Comparison of ENCODE assay signal across 35 cellular contexts in the genomic region with DNA sequence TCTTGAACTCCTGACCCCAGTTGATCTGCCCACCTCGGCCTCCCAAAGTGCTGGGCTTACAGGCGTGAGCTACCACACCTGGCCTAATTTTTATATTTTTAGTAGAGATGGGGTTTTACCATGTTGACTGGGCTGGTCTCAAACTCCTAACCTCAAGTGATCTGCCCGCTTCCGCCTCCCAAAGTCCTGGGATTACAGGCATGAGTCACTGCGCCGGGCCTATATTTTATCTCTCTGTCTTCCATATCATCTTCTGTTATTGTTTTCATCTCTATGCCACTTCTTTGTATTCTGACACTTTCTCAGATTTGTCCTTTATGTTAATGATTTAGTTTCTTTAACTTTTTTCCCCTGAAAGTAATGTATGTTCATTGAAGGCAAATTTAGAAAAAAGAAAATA.
"Had no signal": no experiment of that assay in that cellular context is flagged by ENCODE, and none has a peak within 500 bp of the region (broad histone marks: within the 10 kb centered on the region; RNA-seq: fewer than 3 reads in every experiment).

No MANE protein-coding gene starts in this region.

- H3K9ac ChIP-seq: KMS-11 had no signal

- H3K27me3 ChIP-seq: MG63 had no signal

- H3K4me3 ChIP-seq: MG63 had no signal

- H3K9me3 ChIP-seq: MG63 had no signal

- H3K4me2 ChIP-seq: KMS-11 had no signal

- DNase-seq: Karpas-422, Kasumi-1, MG63, MM.1S, MV-4-11, NCI-H1048, NCI-H1092, NCI-H1092 treated with DMSO at 0.1 percent for 48 hours, NCI-H1105, NCI-H1105 treated with DMSO at 0.1 percent for 48 hours, NCI-H1417, NCI-H1417 treated with DMSO at 0.1 percent for 48 hours, NCI-H1436, NCI-H1436 treated with DMSO at 0.1 percent for 48 hours, NCI-H146, NCI-H1694, NCI-H1694 treated with DMSO at 0.1 percent for 48 hours, NCI-H187, NCI-H187 treated with DMSO at 0.1 percent for 48 hours, NCI-H1930, NCI-H2029, NCI-H2029 treated with DMSO at 0.1 percent for 48 hours, NCI-H2081, NCI-H2081 treated with DMSO at 0.1 percent for 48 hours, NCI-H2107, NCI-H2171, NCI-H2171 treated with DMSO at 0.1 percent for 48 hours, NCI-H2227 treated with DMSO at 0.1 percent for 48 hours, NCI-H226, NCI-H345, NCI-H446, NCI-H446 treated with DMSO at 0.1 percent for 48 hours, NCI-H510A, NCI-H510A treated with DMSO at 0.1 percent for 48 hours had no signal

- H3K36me3 ChIP-seq: MG63 had no signal

- H3K27ac ChIP-seq: KMS-11 had no signal
